ENCODE assay signal across 8 cellular contexts in genomic region chr20:51461846-51462245, GRCh38.
DNase-seq lines count a peak whose midpoint lies in the region; ATAC-seq and TF ChIP-seq lines count a peak whose summit lies in the region.
"Not testable (repeated sequence)": the region's sequence is repeated elsewhere in the genome, so short reads cannot be mapped to it uniquely, and the experiment has no call there.

No MANE protein-coding gene starts in this region.

- POLR2A ChIA-PET in OCI-LY7 (lab: Charles Lee) = interaction anchor here (0.6 to 2.0 kb wide), 12 partner anchors 8 to 887 kb away, joined by 3 to 7 read pairs (median 4); no protein-coding TSS in a partner anchor

- H3K27ac ChIP-seq in HL-60 (replicated peaks) (peak overlapping the region; percentile 93), OCI-LY7 (ENCODE audit: low read depth, low read length, poor library complexity, severe bottlenecking) (peak overlapping the region; percentile 98)
- H3K27ac ChIP-seq in neuronal stem cell (replicated peaks; ENCODE audit: low read length) = not testable (repeated sequence)

- not testable (repeated sequence) for H3K9me3 ChIP-seq in OCI-LY7 (ENCODE audit: low read length); neuronal stem cell (replicated peaks in 1 of 2; ENCODE audit: control insufficient read depth in 2 of 2, insufficient read depth in 1 of 2, low read depth in 1 of 2, low read length in 2 of 2)

- not testable (repeated sequence) for H3K27me3 Mint-ChIP-seq in stimulated activated naive B cell treated with anti-CD40 and anti-IgM and Interleukin-4, amounts not matched to agents 10 μg/mL and 1 μg/mL and 100 μg/mL, for 72 hours

- intact Hi-C loops in OCI-LY7 (cut with micrococcal nuclease; ENCODE audit: unreplicated experiment) = loop anchor here (1.0 to 10.0 kb wide), 8 partner anchors 37 to 657 kb away; partner anchors contain the start of gene NFATC2

- H3K4me2 ChIP-seq in OCI-LY7 (ENCODE audit: low read length) = peak overlapping the region; percentile 69
- not testable (repeated sequence) for H3K4me2 ChIP-seq in neuronal stem cell (ENCODE audit: insufficient read depth, low read length, poor library complexity, severe bottlenecking)

- peaks cover 25 to 44% of the 10 kb centered on the region in 2 donors for H3K36me3 Mint-ChIP-seq in activated naive CD4-positive, alpha-beta T cell treated with anti-CD3 and anti-CD28 coated beads, Interleukin-2, amount 50 U/mL, for 72 hours
- H3K36me3 Mint-ChIP-seq in stimulated activated naive B cell treated with anti-CD40 and anti-IgM and Interleukin-4, amounts not matched to agents 10 μg/mL and 1 μg/mL and 100 μg/mL, for 72 hours = peaks cover 62 to 70% of the 10 kb centered on the region in 2 donors

- peak overlapping the region; percentile 29 for H4K8ac ChIP-seq in neuronal stem cell (ENCODE audit: low read depth, low read length)

- not testable (repeated sequence) for H3K4ac ChIP-seq in neuronal stem cell (ENCODE audit: low read length)

- not testable (repeated sequence) for TF ChIP-seq CTCF in HL-60 (IDR thresholded peaks at IDR 0.05; ENCODE audit: insufficient read depth, low read length); OCI-LY7 (conservative IDR thresholded peaks at IDR 0.05; ENCODE audit: low read length)

- H3K9me3 Mint-ChIP-seq in activated naive CD4-positive, alpha-beta T cell treated with anti-CD3 and anti-CD28 coated beads, Interleukin-2, amount 50 U/mL, for 72 hours; stimulated activated naive B cell treated with anti-CD40 and anti-IgM and Interleukin-4, amounts not matched to agents 10 μg/mL and 1 μg/mL and 100 μg/mL, for 72 hours: not testable (repeated sequence)

- peak overlapping the region; percentile 14 to 22 for H3K27ac Mint-ChIP-seq in activated naive CD4-positive, alpha-beta T cell treated with anti-CD3 and anti-CD28 coated beads, Interleukin-2, amount 50 U/mL, for 72 hours
- H3K27ac Mint-ChIP-seq in stimulated activated naive B cell treated with anti-CD40 and anti-IgM and Interleukin-4, amounts not matched to agents 10 μg/mL and 1 μg/mL and 100 μg/mL, for 72 hours = peak overlapping the region; percentile 51

- not testable (repeated sequence) for H3K79me2 ChIP-seq in OCI-LY7 (ENCODE audit: insufficient read depth, low read depth, low read length)

- ATAC-seq in activated naive CD4-positive, alpha-beta T cell treated with anti-CD3 and anti-CD28 coated beads, Interleukin-2, amount 50 U/mL, for 72 hours; stimulated activated naive B cell treated with anti-CD40 and anti-IgM and Interleukin-4, amounts not matched to agents 10 μg/mL and 1 μg/mL and 100 μg/mL, for 72 hours (replicated peaks): not testable (repeated sequence)

- H4K20me1 ChIP-seq in OCI-LY7 (ENCODE audit: insufficient read depth, low read length) = not testable (repeated sequence)

- H3K9me2 ChIP-seq in OCI-LY7 (ENCODE audit: insufficient read depth, low read length) = not testable (repeated sequence)

- H2BK5ac ChIP-seq in neuronal stem cell (ENCODE audit: low read length) = not testable (repeated sequence)

- not testable (repeated sequence) for H3K27me3 ChIP-seq in HL-60 (ENCODE audit: insufficient read depth, poor library complexity, severe bottlenecking); neuronal stem cell (ENCODE audit: control insufficient read depth in 3 of 3, insufficient read depth in 3 of 3, low read depth in 1 of 3, low read length in 3 of 3)

- H2BK12ac ChIP-seq in neuronal stem cell (ENCODE audit: low read length) = not testable (repeated sequence)

- H3K18ac ChIP-seq in neuronal stem cell (ENCODE audit: low read length) = not testable (repeated sequence)

- peaks cover 92% of the 10 kb centered on the region for H3K36me3 ChIP-seq in OCI-LY7 (ENCODE audit: insufficient read depth, low read length)
- not testable (repeated sequence) for H3K36me3 ChIP-seq in neuronal stem cell (replicated peaks in 1 of 2; ENCODE audit: control insufficient read depth in 2 of 2, insufficient read depth in 2 of 2, low read length in 2 of 2)

- not testable (repeated sequence) for H3K9ac ChIP-seq in neuronal stem cell (ENCODE audit: low read depth, low read length, poor library complexity)

- CTCF ChIA-PET in OCI-LY7 (lab: Charles Lee; ENCODE audit: unreplicated experiment) = interaction anchor here (0.9 to 1.0 kb wide), 2 partner anchors 36 to 79 kb away, joined by 3 read pairs; no protein-coding TSS in a partner anchor

- BruUV-seq in OCI-LY7 (replicated peaks; lab: Mats Ljungman, UMichigan) = not testable (repeated sequence)

- no CpG with 5 or more reads among the region's 5 CpGs for WGBS in neuronal stem cell (ENCODE audit: extremely low coverage in 2 of 2, insufficient read length in 2 of 2, insufficient replicate concordance in 1 of 2), 2 donors

- H2AK5ac ChIP-seq in neuronal stem cell (ENCODE audit: low read depth, low read length) = not testable (repeated sequence)

- not testable (repeated sequence) for H3K14ac ChIP-seq in neuronal stem cell (ENCODE audit: low read length)

- H3K23ac ChIP-seq in neuronal stem cell (ENCODE audit: low read depth, low read length, poor library complexity) = not testable (repeated sequence)

- not testable (repeated sequence) for H3K4me3 ChIP-seq in HL-60 (replicated peaks; ENCODE audit: insufficient read depth, low read length); neuronal stem cell (ENCODE audit: low read length in 2 of 2)
- peak overlapping the region; percentile 12 for H3K4me3 ChIP-seq in OCI-LY7 (ENCODE audit: low read depth, low read length, poor library complexity, severe bottlenecking)

- H2BK15ac ChIP-seq in neuronal stem cell (ENCODE audit: low read length) = not testable (repeated sequence)

- not testable (repeated sequence) for H4K91ac ChIP-seq in neuronal stem cell (ENCODE audit: low read depth, low read length, poor library complexity)

- H3K79me1 ChIP-seq in neuronal stem cell (ENCODE audit: low read depth, low read length) = not testable (repeated sequence)

- DNase-seq in HL-60 (ENCODE audit: low read depth in 1 of 2, low spot score in 1 of 2) (peak; percentile 67 to 87), MV-4-11 (lab: John Stamatoyannopoulos, UW) (peak; percentile 22), NOMO-1 treated with dmso at 0.1 percent for 144 hours (lab: John Stamatoyannopoulos, UW; ENCODE audit: unreplicated experiment) (peak; percentile 24), SKM-1 treated with dmso at 0.1 percent for 144 hours (lab: John Stamatoyannopoulos, UW; ENCODE audit: unreplicated experiment) (peak; percentile 45)
- DNase-seq in OCI-LY7 (ENCODE audit: low spot score); neuronal stem cell (ENCODE audit: low spot score); stimulated activated naive B cell treated with anti-CD40 and anti-IgM and Interleukin-4, amounts not matched to agents 10 μg/mL and 1 μg/mL and 100 μg/mL, for 72 hours: not testable (repeated sequence)
- DNase-seq in activated naive CD4-positive, alpha-beta T cell treated with anti-CD3 and anti-CD28 coated beads, Interleukin-2, amount 50 U/mL, for 72 hours (ENCODE audit: low spot score in 2 of 2) = peak in 1 of 2 donors; percentile 18

- H2AFZ ChIP-seq in OCI-LY7 (ENCODE audit: low read length); neuronal stem cell (ENCODE audit: low read length): not testable (repeated sequence)

- peaks cover 35 to 46% of the 10 kb centered on the region in 2 donors for H3K4me1 Mint-ChIP-seq in stimulated activated naive B cell treated with anti-CD40 and anti-IgM and Interleukin-4, amounts not matched to agents 10 μg/mL and 1 μg/mL and 100 μg/mL, for 72 hours

- H2BK120ac ChIP-seq in neuronal stem cell (ENCODE audit: low read depth, low read length) = not testable (repeated sequence)

- not testable (repeated sequence) for H3K4me3 Mint-ChIP-seq in stimulated activated naive B cell treated with anti-CD40 and anti-IgM and Interleukin-4, amounts not matched to agents 10 μg/mL and 1 μg/mL and 100 μg/mL, for 72 hours

- H3K4me1 ChIP-seq in OCI-LY7 (ENCODE audit: insufficient read depth, low read length, poor library complexity, severe bottlenecking) = peaks cover 77% of the 10 kb centered on the region
- not testable (repeated sequence) for H3K4me1 ChIP-seq in neuronal stem cell (ENCODE audit: control insufficient read depth in 2 of 2, insufficient read depth in 1 of 2, low read depth in 1 of 2, low read length in 2 of 2)
